In genomic region chr2:11745613-11746375, GRCh38 we compare ENCODE assay signal across 8 cellular contexts. TPM values are rescaled to one million over a fixed set of nuclear protein-coding genes. Genes with fewer than 3 reads are reported as not detected.
DNase-seq lines count a peak whose midpoint lies in the region; ATAC-seq and TF ChIP-seq lines count a peak whose summit lies in the region.

No MANE protein-coding gene starts in this region.

- no peaks in the 10 kb centered on the region for H3K9me3 ChIP-seq in HAP-1
- H3K9me3 ChIP-seq in skeletal muscle satellite cell (replicated peaks; ENCODE audit: low read length): no peaks in the 10 kb centered on the region

- no peak for ATAC-seq in HG03045 (IDR thresholded peaks at IDR 0.05; ENCODE audit: unreplicated experiment)

- no peaks in the 10 kb centered on the region for H3K36me3 ChIP-seq in HAP-1 (replicated peaks)
- H3K36me3 ChIP-seq in skeletal muscle satellite cell (ENCODE audit: insufficient read depth, low read length): no peaks in the 10 kb centered on the region

- peaks cover 21% of the 10 kb centered on the region for H3K4me1 ChIP-seq in HAP-1
- H3K4me1 ChIP-seq in skeletal muscle satellite cell (ENCODE audit: control insufficient read depth, insufficient read depth, low read length): peaks cover 42% of the 10 kb centered on the region

- DNase-seq in HAP-1 (ENCODE audit: low spot score in 2 of 2) (no peak), fibroblast of villous mesenchyme (ENCODE audit: low read depth) (no peak), NCI-H2227 treated with DMSO at 0.1 percent for 48 hours (lab: John Stamatoyannopoulos, UW) (no peak), HT-29 (ENCODE audit: low spot score) (no peak), dedifferentiated amniotic fluid mesenchymal stem cell (ENCODE audit: extremely low spot score) (no peak)

- H3K27me3 ChIP-seq in HAP-1 (ENCODE audit: low read depth): no peaks in the 10 kb centered on the region
- no peaks in the 10 kb centered on the region for H3K27me3 ChIP-seq in skeletal muscle satellite cell (ENCODE audit: control insufficient read depth, insufficient read depth, low read length)

- peak overlapping the region; percentile 78 for H3K4me2 ChIP-seq in skeletal muscle satellite cell (ENCODE audit: low read length)

- in situ Hi-C loops in HAP-1 (cut with MboI; ENCODE audit: low sequenced_read_pairs): no loop called here

- TF ChIP-seq CTCF in VCaP (conservative IDR thresholded peaks at IDR 0.05) (no peak), fibroblast of villous mesenchyme (IDR thresholded peaks at IDR 0.05; ENCODE audit: insufficient read depth, low read depth, low read length) (no peak)

- H3K4me3 ChIP-seq in HAP-1: peak overlapping the region; percentile 6
- H3K4me3 ChIP-seq in fibroblast of villous mesenchyme (ENCODE audit: low read depth, low read length): peak overlapping the region; percentile 24
- peak overlapping the region; percentile 62 for H3K4me3 ChIP-seq in skeletal muscle satellite cell (ENCODE audit: low read length)

- peak overlapping the region; percentile 62 for H3K9ac ChIP-seq in skeletal muscle satellite cell (ENCODE audit: low read depth, low read length)

- H3K27ac ChIP-seq in VCaP: peak overlapping the region; percentile 89

RNA-seq across cellular contexts. Expression of gene LPIN1, which starts 0.6 kb away (rescaled TPM):
- 62.2 and 69.6 TPM in 2 replicates for total RNA-seq in fibroblast of villous mesenchyme
- 37.1 and 62.6 TPM in 2 replicates for total RNA-seq in skeletal muscle satellite cell (2012; rRNA removed)
- total RNA-seq in HT-29 (2014; rRNA removed; shearing (Covaris generic)): 5.6 and 6.8 TPM in 2 replicates

Comparison
In these comparisons a context has a peak if more than half of its experiments do, and no peak if none do; other contexts are left out.
1. H3K4me3 ChIP-seq: peak in every context shown above with its lines; median percentile 62 in skeletal muscle satellite cell; 24 in fibroblast of villous mesenchyme; 6 in HAP-1.